In genomic region chr11:124643605-124644425, GRCh38 we compare ENCODE assay signal across 12 cellular contexts. TPM values are rescaled to one million over a fixed set of nuclear protein-coding genes. Genes with fewer than 3 reads are reported as not detected.
DNase-seq lines count a peak whose midpoint lies in the region; ATAC-seq and TF ChIP-seq lines count a peak whose summit lies in the region.
"Had no signal": no experiment of that assay in that cellular context is flagged by ENCODE, and none has a peak within 500 bp of the region (broad histone marks: within the 10 kb centered on the region; RNA-seq: fewer than 3 reads in every experiment).

No MANE protein-coding gene starts in this region.

- H3K36me3 ChIP-seq in DOHH2 (ENCODE audit: control insufficient read depth, low read length) (peaks cover 4% of the 10 kb centered on the region; the same call in 1 of the 2 replicates), Loucy (ENCODE audit: insufficient read depth, low read length) (no peaks in the 10 kb centered on the region)

- H3K4me1 ChIP-seq in DOHH2 (ENCODE audit: control insufficient read depth, low read length) = peaks cover 24% of the 10 kb centered on the region
- peaks cover 14% of the 10 kb centered on the region for H3K4me1 ChIP-seq in Loucy (ENCODE audit: insufficient read depth, low read length, poor library complexity, severe bottlenecking)

- H3K9me2 ChIP-seq in DOHH2 (replicated peaks; ENCODE audit: control insufficient read depth, low read length) (no peaks in the 10 kb centered on the region), Loucy (replicated peaks; ENCODE audit: low read depth, low read length) (no peaks in the 10 kb centered on the region)

- H3K4me3 ChIP-seq in DOHH2 (ENCODE audit: low read length) (no peak overlapping the region), Loucy (ENCODE audit: low read length, poor library complexity, severe bottlenecking) (peak overlapping the region; percentile 2)

- H3F3A ChIP-seq in DOHH2 (ENCODE audit: control insufficient read depth, insufficient read depth) (no peaks in the 10 kb centered on the region), Loucy (ENCODE audit: low read depth) (no peaks in the 10 kb centered on the region)

- no peaks in the 10 kb centered on the region for H3K27me3 Mint-ChIP-seq in chondrocyte (ENCODE audit: low read depth)

- TF ChIP-seq CTCF in DOHH2 (IDR thresholded peaks at IDR 0.05; ENCODE audit: low read depth, low read length, poor library complexity, severe bottlenecking) (no peak), Loucy (conservative IDR thresholded peaks at IDR 0.05; ENCODE audit: low read length) (no peak), chondrocyte (IDR thresholded peaks at IDR 0.05) (no peak)

- no peaks in the 10 kb centered on the region for H3K9me3 ChIP-seq in DOHH2 (ENCODE audit: control insufficient read depth, insufficient read depth, low read length)
- H3K9me3 ChIP-seq in Loucy (ENCODE audit: insufficient read depth, low read depth, low read length) = no peaks in the 10 kb centered on the region
- H3K9me3 ChIP-seq: spleen had no signal

- H3K36me3 Mint-ChIP-seq in chondrocyte (ENCODE audit: low read depth) = no peaks in the 10 kb centered on the region
- H3K36me3 Mint-ChIP-seq: mesothelial cell of epicardium had no signal

- H4K20me1 ChIP-seq in DOHH2 (ENCODE audit: control insufficient read depth, insufficient read depth, low read depth, low read length) = no peaks in the 10 kb centered on the region
- no peaks in the 10 kb centered on the region for H4K20me1 ChIP-seq in Loucy (ENCODE audit: insufficient read depth, low read length, poor library complexity, severe bottlenecking)

- H3K27me3 ChIP-seq in DOHH2 (ENCODE audit: control insufficient read depth, low read length) (no peaks in the 10 kb centered on the region), Loucy (ENCODE audit: insufficient read depth, low read length, poor library complexity, severe bottlenecking) (no peaks in the 10 kb centered on the region)
- H3K27me3 ChIP-seq: spleen had no signal

- H3K4me1 Mint-ChIP-seq in chondrocyte (ENCODE audit: low read depth) = peaks cover 22% of the 10 kb centered on the region

- H3K27ac Mint-ChIP-seq in chondrocyte (ENCODE audit: unreplicated experiment) = peak overlapping the region; percentile 99
- H3K27ac Mint-ChIP-seq: mesothelial cell of epicardium had no signal

- no peak overlapping the region for H3K9ac ChIP-seq in Loucy (ENCODE audit: low read depth, low read length, poor library complexity, severe bottlenecking)

- H3K9me3 Mint-ChIP-seq in chondrocyte (ENCODE audit: low read depth) = no peaks in the 10 kb centered on the region

- ATAC-seq in GM21390 (IDR thresholded peaks at IDR 0.05; ENCODE audit: unreplicated experiment) = no peak

- peak overlapping the region; percentile 34 for H3K4me3 Mint-ChIP-seq in chondrocyte (ENCODE audit: unreplicated experiment)
- H3K4me3 Mint-ChIP-seq: mesothelial cell of epicardium had no signal

- H3K4me2 ChIP-seq in DOHH2 (ENCODE audit: low read length) (peak overlapping the region; percentile 72), Loucy (ENCODE audit: low read depth, low read length, poor library complexity, severe bottlenecking) (peak overlapping the region; percentile 37)

- H3K27ac ChIP-seq in DOHH2 (ENCODE audit: low read depth, low read length) = no peak overlapping the region
- H3K27ac ChIP-seq: spleen had no signal

- DNase-seq in chondrocyte (ENCODE audit: low spot score) = no peak
- DNase-seq in non-pigmented ciliary epithelial cell (ENCODE audit: low read depth) = peak; percentile 93
- DNase-seq in NCI-H128 (lab: John Stamatoyannopoulos, UW; ENCODE audit: unreplicated experiment) = no peak
- no peak for DNase-seq in HuH-7.5 (ENCODE audit: low spot score)
- no peak for DNase-seq in central memory CD4-positive, alpha-beta T cell
- DNase-seq: activated naive CD4-positive, alpha-beta T cell treated with anti-CD3 and anti-CD28 coated beads, Interleukin-2, amount 50 U/mL, for 16 hours; spleen had no signal

- H3K79me2 ChIP-seq in DOHH2 (ENCODE audit: control insufficient read depth, low read length) (no peaks in the 10 kb centered on the region), Loucy (ENCODE audit: insufficient read depth, low read length) (no peaks in the 10 kb centered on the region)

- H2AFZ ChIP-seq in Loucy (ENCODE audit: low read length) = peak overlapping the region; percentile 73

RNA-seq across cellular contexts. Expression of gene TBRG1, which starts 21.2 kb away (rescaled TPM):
- 22.4 to 30.9 TPM (median 30.0 TPM) in 3 replicates for total RNA-seq in chondrocyte

RNA-seq across cellular contexts. Expression of gene SIAE, which starts 29.7 kb away (rescaled TPM):
- total RNA-seq in chondrocyte = 8.3 to 15.2 TPM (median 9.6 TPM) in 3 replicates

RNA-seq across cellular contexts. Expression of gene SPA17, which starts 29.9 kb away (rescaled TPM):
- total RNA-seq in chondrocyte = 1.7 to 3.6 TPM (median 3.2 TPM) in 3 replicates

RNA-seq across cellular contexts. Expression of gene PANX3, which starts 32.6 kb away (rescaled TPM):
- not detected in 3 replicates for total RNA-seq in chondrocyte
- total RNA-seq: esophagus mucosa, mesothelial cell of epicardium, spleen had no signal
